ENCODE assay signal across 19 cellular contexts in the genomic region with DNA sequence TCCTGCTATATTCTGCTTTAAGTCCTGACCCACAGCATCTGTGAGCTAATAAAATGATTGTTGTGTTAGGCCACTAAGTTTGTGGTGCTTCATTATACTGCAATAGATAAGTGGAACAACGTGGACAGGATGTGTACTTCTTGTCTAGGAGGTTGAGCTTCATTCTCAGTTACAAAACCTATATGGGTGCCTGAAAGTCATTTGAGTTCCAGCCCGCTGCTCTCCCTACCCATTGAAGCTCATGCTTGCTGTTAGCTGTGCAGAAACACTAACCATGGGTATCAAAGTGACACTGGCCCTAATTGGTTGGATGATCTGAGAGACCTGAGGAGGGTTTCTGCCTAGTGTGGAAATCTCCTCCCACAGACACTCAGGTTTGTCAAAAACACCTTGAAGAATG.
DNase-seq lines count a peak whose midpoint lies in the region; ATAC-seq and TF ChIP-seq lines count a peak whose summit lies in the region.
"Had no signal": no experiment of that assay in that cellular context is flagged by ENCODE, and none has a peak within 500 bp of the region (broad histone marks: within the 10 kb centered on the region; RNA-seq: fewer than 3 reads in every experiment).

No MANE protein-coding gene starts in this region.

- no peak overlapping the region for H3K27ac ChIP-seq in OCI-LY7 (ENCODE audit: low read depth, low read length, poor library complexity, severe bottlenecking)

- H2AFZ ChIP-seq in OCI-LY7 (ENCODE audit: low read length) = peak overlapping the region; percentile 51; the same call in 1 of the 2 replicates

- no peak for TF ChIP-seq CTCF in OCI-LY7 (conservative IDR thresholded peaks at IDR 0.05; ENCODE audit: low read length)
- no peak for TF ChIP-seq CTCF in GM13976 (IDR thresholded peaks at IDR 0.05; ENCODE audit: borderline replicate concordance, control extremely low read depth, extremely low read depth, insufficient read depth, missing control alignments)

- ATAC-seq in GM18868 (IDR thresholded peaks at IDR 0.05; ENCODE audit: unreplicated experiment) (peak; percentile 67), GM21576 (IDR thresholded peaks at IDR 0.05; ENCODE audit: unreplicated experiment) (peak; percentile 87), HG03097 (IDR thresholded peaks at IDR 0.05; ENCODE audit: low FRiP score, unreplicated experiment) (peak; percentile 81)
- ATAC-seq in effector memory CD8-positive, alpha-beta T cell (replicated peaks) = no peak
- ATAC-seq: activated CD4-positive, alpha-beta T cell treated with anti-CD3 and anti-CD28 coated beads for 36 hours had no signal

- no peaks in the 10 kb centered on the region for H4K20me1 ChIP-seq in OCI-LY7 (ENCODE audit: insufficient read depth, low read length)

- H3K9me3 Mint-ChIP-seq in effector memory CD8-positive, alpha-beta T cell = no peaks in the 10 kb centered on the region
- H3K9me3 Mint-ChIP-seq: memory B cell; T-helper 2 cell treated with Interferon-gamma antibody and Interleukin-4, amounts not matched to agents 5 μg/mL and 100 μg/mL, for 36 hours had no signal

- BruUV-seq in OCI-LY7 (replicated peaks; lab: Mats Ljungman, UMichigan) = no TSS peak

- no peaks in the 10 kb centered on the region for H3K36me3 ChIP-seq in OCI-LY7 (ENCODE audit: insufficient read depth, low read length)

- H3K4me1 ChIP-seq in OCI-LY7 (ENCODE audit: insufficient read depth, low read length, poor library complexity, severe bottlenecking) = peaks cover 7% of the 10 kb centered on the region

- intact Hi-C loops in OCI-LY7 (cut with micrococcal nuclease; ENCODE audit: unreplicated experiment) = no loop called here

- no peak overlapping the region for H3K4me3 Mint-ChIP-seq in effector memory CD8-positive, alpha-beta T cell
- H3K4me3 Mint-ChIP-seq: activated CD4-positive, alpha-beta T cell treated with anti-CD3 and anti-CD28 coated beads for 36 hours; memory B cell; neural crest cell; T-helper 2 cell treated with Interferon-gamma antibody and Interleukin-4, amounts not matched to agents 5 μg/mL and 100 μg/mL, for 36 hours had no signal

- H3K4me2 ChIP-seq in OCI-LY7 (ENCODE audit: low read length) = no peak overlapping the region

- H3K79me2 ChIP-seq in OCI-LY7 (ENCODE audit: insufficient read depth, low read depth, low read length) = no peaks in the 10 kb centered on the region

- H3K4me1 Mint-ChIP-seq in effector memory CD8-positive, alpha-beta T cell (ENCODE audit: low read depth in 2 of 2) = no peaks in the 10 kb centered on the region
- H3K4me1 Mint-ChIP-seq: activated CD4-positive, alpha-beta T cell treated with anti-CD3 and anti-CD28 coated beads for 36 hours; memory B cell; neural crest cell had no signal

- H3K9me2 ChIP-seq in OCI-LY7 (ENCODE audit: insufficient read depth, low read length) = no peaks in the 10 kb centered on the region

- peaks cover 15 to 22% of the 10 kb centered on the region in 2 donors for H3K27me3 Mint-ChIP-seq in effector memory CD8-positive, alpha-beta T cell
- H3K27me3 Mint-ChIP-seq: activated CD4-positive, alpha-beta T cell treated with anti-CD3 and anti-CD28 coated beads for 36 hours; memory B cell had no signal

- no peaks in the 10 kb centered on the region for H3K36me3 Mint-ChIP-seq in effector memory CD8-positive, alpha-beta T cell (ENCODE audit: insufficient read depth)
- H3K36me3 Mint-ChIP-seq: memory B cell had no signal

- in situ Hi-C loops in GM13976 (cut with MboI; ENCODE audit: low sequenced_read_pairs, unreplicated experiment) = no loop called here

- CTCF ChIA-PET in OCI-LY7 (lab: Charles Lee; ENCODE audit: unreplicated experiment) = no interaction called here

- no peaks in the 10 kb centered on the region for H3K9me3 ChIP-seq in OCI-LY7 (ENCODE audit: low read length)

- DNase-seq in OCI-LY7 (ENCODE audit: low spot score) (peak; percentile 6), KG1 (lab: John Stamatoyannopoulos, UW) (no peak), GM13976 (ENCODE audit: low spot score) (no peak), NCI-H2029 treated with DMSO at 0.1 percent for 48 hours (lab: John Stamatoyannopoulos, UW) (no peak)
- DNase-seq in effector memory CD8-positive, alpha-beta T cell = no peak
- DNase-seq: activated CD4-positive, alpha-beta T cell treated with anti-CD3 and anti-CD28 coated beads for 36 hours; activated T-cell treated with anti-CD3 and anti-CD28 coated beads, Interleukin-2, amount 50 U/mL, for 1 hour; DMS 273 treated with DMSO at 0.1 percent for 48 hours; NCI-H1048; NK-92 treated with Interleukin-12 subunit alpha and Interleukin-12 subunit beta, amount 100 ng/mL, for 24 hours; Right ventricle myocardium superior; stimulated activated CD4-positive, alpha-beta T cell treated with anti-CD3 and anti-CD28 coated beads, Interleukin-2, amount 100 ng/mL, for 24 hours; stimulated activated CD8-positive, alpha-beta memory T cell treated with anti-CD3 and anti-CD28 coated beads, Interleukin-4, amount 100 ng/mL, for 48 hours had no signal

- H3K4me3 ChIP-seq in OCI-LY7 (ENCODE audit: low read depth, low read length, poor library complexity, severe bottlenecking) = no peak overlapping the region

- no peak overlapping the region for H3K27ac Mint-ChIP-seq in effector memory CD8-positive, alpha-beta T cell
- H3K27ac Mint-ChIP-seq: activated CD4-positive, alpha-beta T cell treated with anti-CD3 and anti-CD28 coated beads for 36 hours; memory B cell; T-helper 2 cell treated with Interferon-gamma antibody and Interleukin-4, amounts not matched to agents 5 μg/mL and 100 μg/mL, for 36 hours had no signal

- POLR2A ChIA-PET in OCI-LY7 (lab: Charles Lee) = interaction anchor here (0.7 to 1.0 kb wide), 2 partner anchors 9 to 118 kb away, joined by 3 to 5 read pairs; no protein-coding TSS in a partner anchor
